8 cellular contexts compared by ENCODE assay signal in genomic region chr2:182715121-182715895, GRCh38. TPM values are rescaled to one million over a fixed set of nuclear protein-coding genes. Genes with fewer than 3 reads are reported as not detected.
DNase-seq lines count a peak whose midpoint lies in the region; ATAC-seq, FAIRE-seq and TF ChIP-seq lines count a peak whose summit lies in the region.

No MANE protein-coding gene starts in this region.

- H3K36me3 ChIP-seq in mammary epithelial cell (ENCODE audit: insufficient read depth, low read length) (peaks cover 7% of the 10 kb centered on the region), HepG2 (replicated peaks in 1 of 2; ENCODE audit: control insufficient read depth in 1 of 2, insufficient read depth in 2 of 2, low read length in 2 of 2) (no peaks in the 10 kb centered on the region; a peak in 2 of 5 replicates), uterus (no peaks in the 10 kb centered on the region)

- DNase-seq in Right ventricle myocardium inferior (ENCODE audit: missing footprints): no peak
- no peak for DNase-seq in cardiac septum (ENCODE audit: low spot score)
- DNase-seq in NCI-H146 treated with DMSO at 0.1 percent for 48 hours (lab: John Stamatoyannopoulos, UW; ENCODE audit: unreplicated experiment): peak; percentile 32
- DNase-seq in mammary epithelial cell: no peak
- DNase-seq in HepG2 (ENCODE audit: low spot score): peak; percentile 42
- no peak for DNase-seq in uterus
- DNase-seq in posterior cingulate gyrus: no peak
- no peak for DNase-seq in activated CD8-positive, alpha-beta memory T cell treated with anti-CD3 and anti-CD28 coated beads for 24 hours

- no peak for TF ChIP-seq RAD21 in HepG2 (CRISPR knock-in tag; IDR thresholded peaks at IDR 0.05)

- ATAC-seq in Right ventricle myocardium inferior (peak; percentile 2), HepG2 (peak; percentile 30)

- H2AFZ ChIP-seq in mammary epithelial cell (ENCODE audit: low read depth, low read length) (peak overlapping the region; percentile 99), HepG2 (ENCODE audit: low read length) (peak overlapping the region; percentile 94)

- intact Hi-C loops in Right ventricle myocardium inferior (cut with DNase I): loop anchor here (5.0 kb wide), 1 partner anchor 48 kb away; no protein-coding TSS in a partner anchor
- intact Hi-C loops in cardiac septum (cut with DNase I): no loop called here
- intact Hi-C loops in mammary epithelial cell (cut with micrococcal nuclease): loop anchor here (1.0 to 5.0 kb wide), 2 partner anchors 48 to 528 kb away; no protein-coding TSS in a partner anchor
- intact Hi-C loops in HepG2 (cut with micrococcal nuclease; ENCODE audit: unreplicated experiment): loop anchor here (10.0 kb wide), 1 partner anchor 821 kb away; the partner anchor contains the start of gene ITPRID2
- intact Hi-C loops in uterus (cut with DNase I; ENCODE audit: low total_unique reads): no loop called here
- intact Hi-C loops in posterior cingulate gyrus (cut with DNase I): loop anchor here (5.0 kb wide), 1 partner anchor 362 kb away; the partner anchor contains the start of gene DUSP19

- H3K4me2 ChIP-seq in mammary epithelial cell (ENCODE audit: insufficient read depth, low read depth, low read length) (peak overlapping the region; percentile 84), HepG2 (ENCODE audit: low read depth, low read length) (peak overlapping the region; percentile 85)

- POLR2A ChIA-PET in HepG2 (lab: Yijun Ruan, JAX): interaction anchor here (0.8 to 2.0 kb wide), 7 partner anchors 8 to 1736 kb away, joined by 3 to 11 read pairs (median 3); partner anchors contain the start of gene NUP35

- H3K79me2 ChIP-seq in mammary epithelial cell (ENCODE audit: insufficient read depth, low read length) (peaks cover 20% of the 10 kb centered on the region), HepG2 (ENCODE audit: insufficient read depth, low read length) (peaks cover 20% of the 10 kb centered on the region)

- TF ChIP-seq CTCF in mammary epithelial cell (conservative IDR thresholded peaks at IDR 0.05 in 1 of 2, IDR thresholded peaks at IDR 0.05 in 1 of 2; ENCODE audit: extremely low read depth in 1 of 2, insufficient read depth in 1 of 2, low read depth in 1 of 2, low read length in 2 of 2): no peak
- no peak for TF ChIP-seq CTCF in HepG2 (CRISPR knock-in tag; IDR thresholded peaks at IDR 0.05)
- no peak for TF ChIP-seq CTCF in uterus (IDR thresholded peaks at IDR 0.05)

- H3K27me3 ChIP-seq in mammary epithelial cell (ENCODE audit: insufficient read depth, low read length): no peaks in the 10 kb centered on the region
- no peaks in the 10 kb centered on the region; a peak in 1 of 5 replicates for H3K27me3 ChIP-seq in HepG2 (ENCODE audit: control insufficient read depth in 1 of 2, insufficient read depth in 2 of 2, low read length in 2 of 2)
- no peaks in the 10 kb centered on the region for H3K27me3 ChIP-seq in uterus

- H3K9ac ChIP-seq in mammary epithelial cell (ENCODE audit: insufficient read depth, low read length) (peak overlapping the region; percentile 92), HepG2 (ENCODE audit: insufficient read depth, low read depth, low read length) (peak overlapping the region; percentile 94)

- TF ChIP-seq EP300 in HepG2 (IDR thresholded peaks at IDR 0.05; ENCODE audit: low read depth in 2 of 2, low read length in 2 of 2) (no peak), HepG2 (CRISPR knock-in tag; IDR thresholded peaks at IDR 0.05; ENCODE audit: borderline replicate concordance) (no peak)

- FAIRE-seq in HepG2 (lab: Jason Lieb, UNC): peak; percentile 23

- H4K20me1 ChIP-seq in mammary epithelial cell (ENCODE audit: insufficient read depth, low read length) (no peaks in the 10 kb centered on the region), HepG2 (ENCODE audit: insufficient read depth, low read length) (no peaks in the 10 kb centered on the region)

- WGBS in mammary epithelial cell (ENCODE audit: low coverage, missing lambda C conversion rate): 3% methylated on average over 8 of the region's 9 CpGs
- WGBS in HepG2 (ENCODE audit: low lambda C conversion rate): under 1% methylated on average over 9 of the region's 9 CpGs

- in situ Hi-C loops in mammary epithelial cell (cut with MboI; ENCODE audit: low sequenced_read_pairs in 2 of 2) (no loop called here), HepG2 (cut with HindIII; ENCODE audit: extremely low pct_ligation_motif_present, low pct_unique_long_range_greater_than_20kb) (no loop called here)

- dilution Hi-C loops in mammary epithelial cell (cut with HindIII; ENCODE audit: low sequenced_read_pairs): no loop called here

- peak overlapping the region; percentile 75 to 98 (median 98) for H3K4me3 ChIP-seq in mammary epithelial cell (replicated peaks in 1 of 3; ENCODE audit: insufficient read depth in 1 of 3, low read depth in 2 of 3, low read length in 3 of 3)
- H3K4me3 ChIP-seq in HepG2 (replicated peaks in 1 of 3; ENCODE audit: insufficient read depth in 1 of 3, low read depth in 2 of 3, low read length in 3 of 3): peak overlapping the region; percentile 88 to 100 (median 98)
- peak overlapping the region; percentile 84 to 91 for H3K4me3 ChIP-seq in uterus

- TF ChIP-seq POLR2A in HepG2 (IDR thresholded peaks at IDR 0.05; ENCODE audit: insufficient read depth in 1 of 2, low read depth in 2 of 2, low read length in 2 of 2): no peak; a peak in 1 of 4 replicates
- TF ChIP-seq POLR2A in uterus (IDR thresholded peaks at IDR 0.05): no peak

- H3K9me3 ChIP-seq in mammary epithelial cell (replicated peaks; ENCODE audit: insufficient read depth, low read length): no peaks in the 10 kb centered on the region
- no peaks in the 10 kb centered on the region for H3K9me3 ChIP-seq in HepG2 (ENCODE audit: low read length)
- H3K9me3 ChIP-seq in uterus: no peaks in the 10 kb centered on the region

- H3K27ac ChIP-seq in mammary epithelial cell (ENCODE audit: insufficient read depth, low read depth, low read length) (peak overlapping the region; percentile 83), HepG2 (ENCODE audit: extremely low read length, insufficient read depth, low read length) (peak overlapping the region; percentile 81), uterus (peak overlapping the region; percentile 85 to 88)

- BruUV-seq in mammary epithelial cell (replicated peaks; lab: Mats Ljungman, UMichigan): TSS peak; percentile 97
- TSS peak; percentile 99 for BruUV-seq in HepG2 (replicated peaks; lab: Mats Ljungman, UMichigan)

- CTCF ChIA-PET in mammary epithelial cell (lab: Charles Lee; ENCODE audit: low non-redundant PET) (interaction anchor here (1.0 kb wide), 1 partner anchor 46 kb away, joined by 7 read pairs; no protein-coding TSS in a partner anchor), HepG2 (lab: Yijun Ruan, JAX; ENCODE audit: low intra/inter-chr PET ratio, low total read pairs) (no interaction called here)

- H3K4me1 ChIP-seq in mammary epithelial cell (ENCODE audit: insufficient read depth, low read length) (peaks cover 8% of the 10 kb centered on the region), HepG2 (ENCODE audit: insufficient read depth, low read length) (peaks cover 27% of the 10 kb centered on the region), uterus (peaks cover 0 to 7% of the 10 kb centered on the region in 2 donors)

TF ChIP-seq in HepG2, 621 proteins besides CTCF, POLR2A, EP300 and RAD21 (continues in another document):
- TF ChIP-seq XRCC5 (optimal IDR thresholded peaks at IDR 0.05; ENCODE audit: low read length): no peak
- no peak for TF ChIP-seq FOXK1 (CRISPR knock-in tag; IDR thresholded peaks at IDR 0.05; ENCODE audit: borderline replicate concordance, low read depth)
- TF ChIP-seq GATAD2A (CRISPR knock-in tag; IDR thresholded peaks at IDR 0.05): peak; percentile 78
- TF ChIP-seq BCL6 (CRISPR knock-in tag; IDR thresholded peaks at IDR 0.05): 0 out of 2 replicates have a peak, but pooled peaks have one; percentile 39
- peak; percentile 14; the same call in 1 of the 2 replicates for TF ChIP-seq ETV5 (CRISPR knock-in tag; IDR thresholded peaks at IDR 0.05; ENCODE audit: borderline replicate concordance)
- TF ChIP-seq TGIF2 (CRISPR knock-in tag; IDR thresholded peaks at IDR 0.05): no peak

RNA-seq across cellular contexts. Expression of gene DNAJC10, which starts 0.7 kb away (rescaled TPM):
- 50.7 TPM for total RNA-seq in Right ventricle myocardium inferior
- total RNA-seq in cardiac septum: 47.2 TPM
- 100 to 1,000 TPM; 106 to 159 TPM for total RNA-seq in mammary epithelial cell
- 31.4 TPM for polyA plus RNA-seq in mammary epithelial cell
- 26.7 TPM for polyA minus RNA-seq in mammary epithelial cell
- total RNA-seq in HepG2 (2016; rRNA removed; fragmentation: Illumina TruSeq; extraction: Trizol): 178 and 190 TPM in 2 replicates
- 20.2 and 22.6 TPM in 2 replicates for total RNA-seq in HepG2 (2016; cell fraction: cytosol; rRNA removed; fragmentation: Illumina TruSeq; extraction: Trizol; ENCODE audit: low read depth)
- total RNA-seq in HepG2 (2016; cell fraction: insoluble cytoplasmic fraction; rRNA removed; fragmentation: Illumina TruSeq; extraction: Trizol): 187 and 195 TPM in 2 replicates
- 118 and 122 TPM in 2 replicates for total RNA-seq in HepG2 (2016; cell fraction: membrane; rRNA removed; fragmentation: Illumina TruSeq; extraction: Trizol)
- total RNA-seq in HepG2 (2016; cell fraction: nucleus; rRNA removed; fragmentation: Illumina TruSeq; extraction: Trizol): 194 and 207 TPM in 2 replicates
- 40.1 and 44.1 TPM in 2 replicates for polyA plus RNA-seq in HepG2 (2011; rRNA removed)
- polyA plus RNA-seq in HepG2 (2011; cell fraction: cytosol; rRNA removed): 14.0 and 24.2 TPM in 2 replicates
- polyA plus RNA-seq in HepG2 (2011; cell fraction: nucleus; rRNA removed): 43.5 and 66.4 TPM in 2 replicates
- 68.3 and 73.4 TPM in 2 replicates for polyA plus RNA-seq in HepG2 (2012)
- 17.2 and 23.7 TPM in 2 replicates for polyA plus RNA-seq in HepG2 (2016; cell fraction: cytosol; fragmentation: Illumina TruSeq; extraction: Trizol; ENCODE audit: low read depth)
- 90.6 and 103 TPM in 2 replicates for polyA plus RNA-seq in HepG2 (2016; cell fraction: insoluble cytoplasmic fraction; fragmentation: Illumina TruSeq; extraction: Trizol; ENCODE audit: low read depth)
- polyA plus RNA-seq in HepG2 (2016; cell fraction: membrane; fragmentation: Illumina TruSeq; extraction: Trizol; ENCODE audit: low read depth): 49.0 and 50.6 TPM in 2 replicates
- polyA plus RNA-seq in HepG2 (2016; cell fraction: nucleus; fragmentation: Illumina TruSeq; extraction: Trizol; ENCODE audit: insufficient read depth, low read depth): 135 and 139 TPM in 2 replicates
- 16.0 and 24.1 TPM in 2 replicates for polyA minus RNA-seq in HepG2 (2011; rRNA and poly(A)+ RNA removed; ENCODE audit: low replicate concordance)
- polyA minus RNA-seq in HepG2 (2011; cell fraction: cytosol; rRNA and poly(A)+ RNA removed): 45.0 and 49.4 TPM in 2 replicates
- polyA minus RNA-seq in HepG2 (2011; cell fraction: nucleus; rRNA and poly(A)+ RNA removed): 71.5 and 98.2 TPM in 2 replicates
- total RNA-seq in uterus: 100 to 1,000 TPM in 1 of 4 donors, 10 to 100 TPM in 3; 23.1 to 154 (median 70.3) TPM

Comparison
In these comparisons a context has a peak if more than half of its experiments do, and no peak if none do; other contexts are left out.
1. intact Hi-C loops: an anchor here in Right ventricle myocardium inferior (5.0 kb wide), mammary epithelial cell (1.0 to 5.0 kb wide), HepG2 (10.0 kb wide) and posterior cingulate gyrus (5.0 kb wide); none called in cardiac septum and uterus.
2. DNase-seq: peak in NCI-H146 treated with DMSO at 0.1 percent for 48 hours (single experiment) and HepG2 (single experiment); none in Right ventricle myocardium inferior (single experiment), cardiac septum (single experiment), mammary epithelial cell (single experiment), uterus (0 of 2), posterior cingulate gyrus (0 of 10) and activated CD8-positive, alpha-beta memory T cell treated with anti-CD3 and anti-CD28 coated beads for 24 hours (single experiment).
3. Peak in every context shown above with its lines, with median percentiles within 50 percentile points of each other: H3K27ac ChIP-seq and H3K4me3 ChIP-seq.